Comparison of ENCODE assay signal across 1 cellular context in the genomic region with DNA sequence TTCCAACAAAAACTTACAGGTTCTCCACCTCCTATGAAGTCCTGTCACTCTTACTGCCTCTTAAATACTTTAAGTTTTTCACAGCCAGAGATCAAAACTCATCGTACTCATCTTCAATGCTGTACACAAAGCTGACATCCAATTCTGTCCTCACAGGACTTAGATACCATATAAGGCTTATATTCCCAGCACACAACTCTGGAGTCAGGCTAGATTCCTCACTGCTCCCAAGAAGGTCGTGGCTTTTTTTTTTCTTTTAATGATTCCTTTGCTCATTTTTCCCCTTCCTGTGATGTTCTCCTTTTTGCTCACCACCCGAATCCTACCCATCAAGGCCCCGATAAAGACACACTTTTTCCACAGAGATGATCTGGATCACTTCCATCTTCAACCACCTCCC.
TF ChIP-seq lines count a peak whose summit lies in the region.

No MANE protein-coding gene starts in this region.

TF ChIP-seq in endothelial cell of umbilical vein, 7 proteins besides CTCF, POLR2A, EP300 and RAD21:
- TF ChIP-seq POLR2AphosphoS5 (IDR thresholded peaks at IDR 0.05; ENCODE audit: insufficient read depth, low read depth, low read length), result no peak
- no peak for TF ChIP-seq EZH2 (IDR thresholded peaks at IDR 0.05; ENCODE audit: borderline replicate concordance, low read depth, low read length, severe bottlenecking)
- TF ChIP-seq GATA2 (IDR thresholded peaks at IDR 0.05; ENCODE audit: insufficient read depth, insufficient read length, low read depth, low read length), result no peak
- TF ChIP-seq, protein P1, sequence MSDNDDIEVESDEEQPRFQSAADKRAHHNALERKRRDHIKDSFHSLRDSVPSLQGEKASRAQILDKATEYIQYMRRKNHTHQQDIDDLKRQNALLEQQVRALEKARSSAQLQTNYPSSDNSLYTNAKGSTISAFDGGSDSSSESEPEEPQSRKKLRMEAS (IDR thresholded peaks at IDR 0.05; ENCODE audit: insufficient read depth, insufficient read length), result no peak
- TF ChIP-seq FOS (IDR thresholded peaks at IDR 0.05; ENCODE audit: borderline replicate concordance, insufficient read depth, low read length), result no peak
